ENCODE assay signal across 13 cellular contexts in the genomic region with DNA sequence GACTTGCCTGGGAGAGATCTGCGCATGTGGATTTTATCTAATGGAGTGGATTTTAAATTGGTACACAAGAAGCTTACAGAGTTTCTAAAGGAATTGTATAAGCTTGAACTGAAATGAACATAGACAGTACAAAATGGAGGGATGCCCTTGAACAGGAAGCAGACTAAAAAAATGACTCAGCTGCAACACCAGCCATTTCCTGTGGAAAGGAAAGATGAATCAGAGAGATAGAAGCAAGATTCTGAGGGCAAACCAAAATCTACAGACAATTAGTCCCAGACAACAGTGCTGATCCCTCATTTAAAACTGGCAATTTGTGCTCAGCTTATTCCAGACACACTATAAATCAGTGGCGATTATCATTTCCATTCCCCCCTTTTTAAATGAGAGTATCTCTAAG.
DNase-seq lines count a peak whose midpoint lies in the region; ATAC-seq and TF ChIP-seq lines count a peak whose summit lies in the region.
"Had no signal": no experiment of that assay in that cellular context is flagged by ENCODE, and none has a peak within 500 bp of the region (broad histone marks: within the 10 kb centered on the region; RNA-seq: fewer than 3 reads in every experiment).

No MANE protein-coding gene starts in this region.

- H3K4me3 ChIP-seq in choroid plexus epithelial cell (ENCODE audit: low read depth, low read length), result no peak overlapping the region
- H3K4me3 ChIP-seq in trophoblast cell (ENCODE audit: low read depth, low read length), result no peak overlapping the region
- H3K4me3 ChIP-seq: thoracic aorta had no signal

- no peak overlapping the region for H2BK5ac ChIP-seq in trophoblast cell (ENCODE audit: low read depth, low read length, poor library complexity)

- H3K9ac ChIP-seq in trophoblast cell (ENCODE audit: low read length), result no peak overlapping the region

- TF ChIP-seq CTCF in choroid plexus epithelial cell (conservative IDR thresholded peaks at IDR 0.05; ENCODE audit: low read depth, low read length), result no peak

- H2BK120ac ChIP-seq in trophoblast cell (ENCODE audit: insufficient read depth, low read length, poor library complexity), result peak overlapping the region; percentile 86

- peak; percentile 5 for DNase-seq in activated CD4-positive, alpha-beta T cell treated with anti-CD3 and anti-CD28 coated beads for 48 hours
- no peak for DNase-seq in activated CD4-positive, alpha-beta T cell treated with anti-CD3 and anti-CD28 coated beads for 1 hour
- DNase-seq in NCI-H226 (peak; percentile 72), choroid plexus epithelial cell (ENCODE audit: low read depth) (peak; percentile 65), trophoblast cell (no peak), pons (ENCODE audit: low spot score) (no peak), HK-2 (ENCODE audit: unreplicated experiment) (no peak)
- DNase-seq: activated CD8-positive, alpha-beta memory T cell treated with anti-CD3 and anti-CD28 coated beads, Interleukin-2, amount 10 ng/mL, durations not matched to agents 7 days and 5 days; NCI-H146 had no signal

- no peak overlapping the region for H3K4ac ChIP-seq in trophoblast cell (ENCODE audit: low read depth, low read length)

- H3K4me1 ChIP-seq in trophoblast cell (ENCODE audit: control insufficient read depth in 1 of 2, insufficient read depth in 2 of 2, low read length in 2 of 2), result no peaks in the 10 kb centered on the region

- peak overlapping the region; percentile 29 for H3K27ac ChIP-seq in trophoblast cell (ENCODE audit: low read depth, low read length)
- H3K27ac ChIP-seq: HL-60, thoracic aorta had no signal

- WGBS in trophoblast cell (ENCODE audit: extremely low coverage, insufficient coverage, insufficient read length), result no CpG with 5 or more reads among the region's 2 CpGs

- H4K91ac ChIP-seq in trophoblast cell (ENCODE audit: low read depth, low read length), result peak overlapping the region; percentile 68

- H3K23ac ChIP-seq in trophoblast cell (ENCODE audit: low read length), result no peak overlapping the region

- no peak overlapping the region for H4K8ac ChIP-seq in trophoblast cell (ENCODE audit: low read depth, low read length)

- no peaks in the 10 kb centered on the region for H3K27me3 ChIP-seq in trophoblast cell (ENCODE audit: insufficient read depth, low read length)

- H3K9me3 ChIP-seq in trophoblast cell (ENCODE audit: insufficient read depth, low read depth, low read length), result no peaks in the 10 kb centered on the region
- H3K9me3 ChIP-seq: thoracic aorta had no signal

- H2AFZ ChIP-seq in trophoblast cell (ENCODE audit: insufficient read depth, low read length, poor library complexity), result no peak overlapping the region

- H3K36me3 ChIP-seq in trophoblast cell (ENCODE audit: control insufficient read depth in 1 of 2, insufficient read depth in 2 of 2, low read length in 2 of 2), result no peaks in the 10 kb centered on the region
- H3K36me3 ChIP-seq: thoracic aorta had no signal

- no peaks in the 10 kb centered on the region for H3K79me2 ChIP-seq in trophoblast cell (ENCODE audit: control insufficient read depth, insufficient read depth, low read length, poor library complexity)

- H3K79me1 ChIP-seq in trophoblast cell (ENCODE audit: low read length), result peaks cover 3% of the 10 kb centered on the region

- ATAC-seq in HG03457 (IDR thresholded peaks at IDR 0.05; ENCODE audit: unreplicated experiment), result no peak
- ATAC-seq: activated CD8-positive, alpha-beta memory T cell treated with anti-CD3 and anti-CD28 coated beads, Interleukin-2, amount 10 ng/mL, durations not matched to agents 7 days and 5 days; sciatic nerve had no signal

- H3K18ac ChIP-seq in trophoblast cell (ENCODE audit: low read length), result no peak overlapping the region

- H3K14ac ChIP-seq in trophoblast cell (ENCODE audit: low read length), result no peak overlapping the region

- H2AK5ac ChIP-seq in trophoblast cell (ENCODE audit: low read length), result no peak overlapping the region

- no peak overlapping the region for H3K4me2 ChIP-seq in trophoblast cell (ENCODE audit: low read length)

- no peak overlapping the region for H2BK12ac ChIP-seq in trophoblast cell (ENCODE audit: low read length)

- no peak overlapping the region for H4K12ac ChIP-seq in trophoblast cell (ENCODE audit: low read depth, low read length)

Comparison
In these comparisons a context has a peak if more than half of its experiments do, and no peak if none do; other contexts are left out.
1. DNase-seq: peak in activated CD4-positive, alpha-beta T cell treated with anti-CD3 and anti-CD28 coated beads for 48 hours (single experiment), NCI-H226 (single experiment) and choroid plexus epithelial cell (single experiment); none in activated CD4-positive, alpha-beta T cell treated with anti-CD3 and anti-CD28 coated beads for 1 hour (single experiment), trophoblast cell (0 of 2), pons (single experiment) and HK-2 (single experiment).